Comparison of ENCODE assay signal across 11 cellular contexts in genomic region chr9:128274245-128274644, GRCh38. TPM values are rescaled to one million over a fixed set of nuclear protein-coding genes. Genes with fewer than 3 reads are reported as not detected.
DNase-seq lines count a peak whose midpoint lies in the region; ATAC-seq and TF ChIP-seq lines count a peak whose summit lies in the region.
"Had no signal": no experiment of that assay in that cellular context is flagged by ENCODE, and none has a peak within 500 bp of the region (broad histone marks: within the 10 kb centered on the region; RNA-seq: fewer than 3 reads in every experiment).

No MANE protein-coding gene starts in this region.

- no peaks in the 10 kb centered on the region for H3K27me3 ChIP-seq in A673 (replicated peaks; ENCODE audit: insufficient read depth, low read depth, low read length, poor library complexity)
- no peaks in the 10 kb centered on the region for H3K27me3 ChIP-seq in GM23338 (ENCODE audit: insufficient read depth)
- no peaks in the 10 kb centered on the region for H3K27me3 ChIP-seq in mucosa of stomach (ENCODE audit: control insufficient read depth, insufficient read depth, low read length)
- H3K27me3 ChIP-seq in HAP-1 (ENCODE audit: low read depth) = no peaks in the 10 kb centered on the region

- H3K36me3 ChIP-seq in A673 (ENCODE audit: insufficient read depth, low read length, poor library complexity, severe bottlenecking) (peaks cover 10% of the 10 kb centered on the region), GM23338 (ENCODE audit: insufficient read depth) (no peaks in the 10 kb centered on the region; the same call in 1 of the 2 replicates), mucosa of stomach (ENCODE audit: control insufficient read depth, insufficient read depth, low read length) (no peaks in the 10 kb centered on the region), HAP-1 (replicated peaks) (peaks cover 4% of the 10 kb centered on the region; the same call in 1 of the 2 replicates)

- ATAC-seq in GM23338 = no peak

- no TSS peak for BruUV-seq in A673 (replicated peaks; lab: Mats Ljungman, UMichigan)

- peaks cover 12% of the 10 kb centered on the region for H4K20me1 ChIP-seq in GM23338 (replicated peaks; ENCODE audit: insufficient read depth)

- H3K9ac ChIP-seq in mucosa of stomach (ENCODE audit: low read length) = no peak overlapping the region

- H3K4me2 ChIP-seq in GM23338 = no peak overlapping the region

- H3K27me3 Mint-ChIP-seq in GM23338 (ENCODE audit: insufficient read depth, low read depth, poor library complexity) = peaks cover 16% of the 10 kb centered on the region

- peaks cover 13% of the 10 kb centered on the region; the same call in 1 of the 2 replicates for H3F3A ChIP-seq in GM23338 (replicated peaks; ENCODE audit: low read depth)

- H3K4me3 Mint-ChIP-seq in GM23338 = peak overlapping the region; percentile 91

- peak overlapping the region; percentile 78 for H3K4me3 ChIP-seq in A673 (ENCODE audit: low read depth, low read length, poor library complexity, severe bottlenecking)
- no peak overlapping the region for H3K4me3 ChIP-seq in GM23338
- peak overlapping the region; percentile 99 for H3K4me3 ChIP-seq in astrocyte of the cerebellum (ENCODE audit: low read depth, low read length)
- peak overlapping the region; percentile 93 for H3K4me3 ChIP-seq in mucosa of stomach (ENCODE audit: low read length)
- H3K4me3 ChIP-seq in HAP-1 = no peak overlapping the region

- H3K9me3 Mint-ChIP-seq in GM23338 = no peaks in the 10 kb centered on the region; the same call in 2 of the 3 replicates

- no peak overlapping the region for H3K27ac Mint-ChIP-seq in GM23338

- H3K79me2 ChIP-seq in GM23338 (replicated peaks; ENCODE audit: insufficient read depth) = peaks cover 21% of the 10 kb centered on the region

- H3K4me1 Mint-ChIP-seq in GM23338 = peaks cover 13% of the 10 kb centered on the region

- H3K4me1 ChIP-seq in A673 (ENCODE audit: insufficient read depth, low read length, poor library complexity, severe bottlenecking) (peaks cover 8% of the 10 kb centered on the region), GM23338 (ENCODE audit: insufficient read depth) (peaks cover 8% of the 10 kb centered on the region; the same call in 1 of the 2 replicates), mucosa of stomach (ENCODE audit: control insufficient read depth, insufficient read depth, low read length) (peaks cover 18% of the 10 kb centered on the region), HAP-1 (0 out of 2 replicates have a peak, but pooled peaks cover 5% of the 10 kb centered on the region)

- H3K36me3 Mint-ChIP-seq in GM23338 (ENCODE audit: low read depth) = peaks cover 9% of the 10 kb centered on the region

- no peak for TF ChIP-seq CTCF in A673 (conservative IDR thresholded peaks at IDR 0.05; ENCODE audit: low read depth, low read length)
- no peak for TF ChIP-seq CTCF in GM23338 (conservative IDR thresholded peaks at IDR 0.05; ENCODE audit: low read depth in 2 of 2)
- TF ChIP-seq CTCF in astrocyte of the cerebellum (IDR thresholded peaks at IDR 0.05; ENCODE audit: low read depth, low read length, missing control alignments) = no peak

- no peak overlapping the region for H2AFZ ChIP-seq in GM23338

- H3K9me3 ChIP-seq in A673 (ENCODE audit: low read depth, low read length, poor library complexity, severe bottlenecking) (no peaks in the 10 kb centered on the region), mucosa of stomach (ENCODE audit: control insufficient read depth, low read length) (no peaks in the 10 kb centered on the region), HAP-1 (no peaks in the 10 kb centered on the region)

- in situ Hi-C loops in astrocyte of the cerebellum (cut with HindIII; ENCODE audit: low sequenced_read_pairs) = no loop called here
- in situ Hi-C loops in HAP-1 (cut with MboI; ENCODE audit: low sequenced_read_pairs) = no loop called here

- CTCF ChIA-PET in A673 (lab: Charles Lee) = no interaction called here

- no peak for DNase-seq in A673 (ENCODE audit: low spot score)
- DNase-seq in GM23338 (ENCODE audit: low spot score) = no peak
- no peak for DNase-seq in astrocyte of the cerebellum (ENCODE audit: low read depth)
- DNase-seq in RKO (ENCODE audit: low spot score) = no peak
- no peak for DNase-seq in HAP-1 (ENCODE audit: low spot score in 2 of 2)
- DNase-seq in D341Med (ENCODE audit: low spot score) = no peak
- no peak for DNase-seq in pons (ENCODE audit: low spot score)
- DNase-seq: amniotic stem cell, H7, T-helper 9 cell had no signal

- intact Hi-C loops in A673 (cut with micrococcal nuclease; ENCODE audit: unreplicated experiment) = no loop called here

- POLR2A ChIA-PET in A673 (lab: Charles Lee; ENCODE audit: low non-redundant PET) = no interaction called here

- H3K9me2 ChIP-seq in GM23338 (ENCODE audit: insufficient read depth) = no peaks in the 10 kb centered on the region

- no peak overlapping the region for H3K27ac ChIP-seq in A673 (ENCODE audit: low read depth, low read length, poor library complexity, severe bottlenecking)
- H3K27ac ChIP-seq in GM23338 (ENCODE audit: low read depth) = no peak overlapping the region

TF ChIP-seq in GM23338, 12 proteins besides CTCF, POLR2A, EP300 and RAD21 (continues in another document):
- TF ChIP-seq CREB1 (CRISPR knock-in tag; IDR thresholded peaks at IDR 0.05; ENCODE audit: low read depth) (no peak), ZNF462 (CRISPR knock-in tag; IDR thresholded peaks at IDR 0.05) (no peak), ZNF331 (CRISPR knock-in tag; IDR thresholded peaks at IDR 0.05; ENCODE audit: low read depth) (no peak), EZH2phosphoT487 (IDR thresholded peaks at IDR 0.05; ENCODE audit: unreplicated experiment) (no peak)

RNA-seq across cellular contexts. Expression of gene GOLGA2, which starts 1.6 kb away (rescaled TPM):
- 87.0 and 105 TPM in 2 replicates for total RNA-seq in A673 (2021)
- total RNA-seq in GM23338 (2014; rRNA removed; shearing (Covaris generic)) = 44.4 and 48.4 TPM in 2 replicates
- polyA plus RNA-seq in GM23338 (2016; fragmentation: Nextera tagmentation; extraction: Ambion mirVana) = 31.4 and 32.6 TPM in 2 replicates

RNA-seq across cellular contexts. Expression of gene SWI5, which starts 1.8 kb away (rescaled TPM):
- 19.0 and 24.2 TPM in 2 replicates for total RNA-seq in A673 (2021)
- 26.6 and 31.8 TPM in 2 replicates for total RNA-seq in GM23338 (2014; rRNA removed; shearing (Covaris generic))
- 35.7 and 42.5 TPM in 2 replicates for polyA plus RNA-seq in GM23338 (2016; fragmentation: Nextera tagmentation; extraction: Ambion mirVana)

RNA-seq across cellular contexts. Expression of gene TRUB2, which starts 48.0 kb away (rescaled TPM):
- 47.8 and 57.4 TPM in 2 replicates for total RNA-seq in A673 (2021)
- total RNA-seq in GM23338 (2014; rRNA removed; shearing (Covaris generic)) = 12.0 and 15.4 TPM in 2 replicates
- polyA plus RNA-seq in GM23338 (2016; fragmentation: Nextera tagmentation; extraction: Ambion mirVana) = 29.4 and 31.4 TPM in 2 replicates

RNA-seq across cellular contexts. Expression of gene COQ4, which starts 48.4 kb away (rescaled TPM):
- 58.2 and 62.8 TPM in 2 replicates for total RNA-seq in A673 (2021)
- 29.2 and 35.3 TPM in 2 replicates for total RNA-seq in GM23338 (2014; rRNA removed; shearing (Covaris generic))
- polyA plus RNA-seq in GM23338 (2016; fragmentation: Nextera tagmentation; extraction: Ambion mirVana) = 34.5 and 37.0 TPM in 2 replicates

Comparison
In these comparisons a context has a peak if more than half of its experiments do, and no peak if none do; other contexts are left out.
1. H3K4me3 ChIP-seq: peak in A673 (single experiment), astrocyte of the cerebellum (single experiment) and mucosa of stomach (single experiment); none in GM23338 (single experiment) and HAP-1 (single experiment).